ENCODE assay signal across 9 cellular contexts in genomic region chr13:43074824-43075510, GRCh38. TPM values are rescaled to one million over a fixed set of nuclear protein-coding genes. Genes with fewer than 3 reads are reported as not detected.
DNase-seq lines count a peak whose midpoint lies in the region; ATAC-seq and TF ChIP-seq lines count a peak whose summit lies in the region.
"Had no signal": no experiment of that assay in that cellular context is flagged by ENCODE, and none has a peak within 500 bp of the region (broad histone marks: within the 10 kb centered on the region; RNA-seq: fewer than 3 reads in every experiment).

No MANE protein-coding gene starts in this region.

- H3K9ac ChIP-seq in endocrine pancreas (ENCODE audit: control insufficient read depth, insufficient read depth, low read length), result no peak overlapping the region

- ATAC-seq in GM18861 (IDR thresholded peaks at IDR 0.05; ENCODE audit: unreplicated experiment), result peak; percentile 70
- peak; percentile 74 for ATAC-seq in GM21515 (IDR thresholded peaks at IDR 0.05; ENCODE audit: unreplicated experiment)
- peak; percentile 80 for ATAC-seq in HG03196 (IDR thresholded peaks at IDR 0.05; ENCODE audit: unreplicated experiment)
- no peak for ATAC-seq in upper lobe of left lung (ENCODE audit: low FRiP score in 2 of 2)
- ATAC-seq: heart right ventricle had no signal

- H3K9me3 ChIP-seq in endocrine pancreas (ENCODE audit: control insufficient read depth, low read length), result no peaks in the 10 kb centered on the region
- no peaks in the 10 kb centered on the region for H3K9me3 ChIP-seq in upper lobe of left lung
- H3K9me3 ChIP-seq: heart right ventricle had no signal

- H3K27me3 ChIP-seq in endocrine pancreas (ENCODE audit: control insufficient read depth, insufficient read depth, low read length), result no peaks in the 10 kb centered on the region
- no peaks in the 10 kb centered on the region for H3K27me3 ChIP-seq in upper lobe of left lung
- no peaks in the 10 kb centered on the region for H3K27me3 ChIP-seq in brain microvascular endothelial cell (replicated peaks)
- H3K27me3 ChIP-seq: heart right ventricle had no signal

- no peak for TF ChIP-seq POLR2A in upper lobe of left lung (IDR thresholded peaks at IDR 0.05)

- TF ChIP-seq CTCF in upper lobe of left lung (IDR thresholded peaks at IDR 0.05) (no peak), brain microvascular endothelial cell (IDR thresholded peaks at IDR 0.05; ENCODE audit: low read depth, low read length, missing control alignments) (no peak)

- H3K4me1 ChIP-seq in endocrine pancreas (ENCODE audit: control insufficient read depth, insufficient read depth, low read length) (peaks cover 7% of the 10 kb centered on the region), upper lobe of left lung (peaks cover 0 to 14% (median 2%) of the 10 kb centered on the region in 4 donors)

- DNase-seq in upper lobe of left lung (no peak), NCI-H146 treated with DMSO at 0.1 percent for 48 hours (lab: John Stamatoyannopoulos, UW; ENCODE audit: unreplicated experiment) (no peak), brain microvascular endothelial cell (no peak), T-helper 9 cell (no peak)
- DNase-seq: heart right ventricle had no signal

- 52 to 63% methylated on average over 3 of the region's 3 CpGs for WGBS in upper lobe of left lung, 2 donors

- peaks cover 2% of the 10 kb centered on the region for H3K36me3 ChIP-seq in endocrine pancreas (ENCODE audit: control insufficient read depth, insufficient read depth, low read length)
- no peaks in the 10 kb centered on the region for H3K36me3 ChIP-seq in upper lobe of left lung
- no peaks in the 10 kb centered on the region for H3K36me3 ChIP-seq in brain microvascular endothelial cell (replicated peaks)

- H3K27ac ChIP-seq in upper lobe of left lung, result no peak overlapping the region
- no peak overlapping the region for H3K27ac ChIP-seq in brain microvascular endothelial cell
- H3K27ac ChIP-seq: heart right ventricle had no signal

- TF ChIP-seq EP300 in upper lobe of left lung (IDR thresholded peaks at IDR 0.05), result no peak

- H3K4me3 ChIP-seq in endocrine pancreas (ENCODE audit: control insufficient read depth, insufficient read depth, low read length) (peak overlapping the region; percentile 14), upper lobe of left lung (no peak overlapping the region), brain microvascular endothelial cell (ENCODE audit: low read depth, low read length) (no peak overlapping the region)
- H3K4me3 ChIP-seq: heart right ventricle had no signal

- in situ Hi-C loops in brain microvascular endothelial cell (cut with HindIII; ENCODE audit: low pct_ligation_motif_present, low sequenced_read_pairs), result no loop called here

RNA-seq across cellular contexts. Expression of gene DNAJC15, which starts 51.6 kb away (rescaled TPM):
- total RNA-seq in upper lobe of left lung, result 10 to 100 TPM in 3 of 6 donors, 1 to 10 TPM in 3; 3.1 to 19.3 (median 9.0) TPM

Comparison
In these comparisons a context has a peak if more than half of its experiments do, and no peak if none do; other contexts are left out.
1. ATAC-seq: peak in GM18861 (single experiment), GM21515 (single experiment) and HG03196 (single experiment); none in upper lobe of left lung (0 of 2).